Comparison of ENCODE assay signal across 1 cellular context in the genomic region with DNA sequence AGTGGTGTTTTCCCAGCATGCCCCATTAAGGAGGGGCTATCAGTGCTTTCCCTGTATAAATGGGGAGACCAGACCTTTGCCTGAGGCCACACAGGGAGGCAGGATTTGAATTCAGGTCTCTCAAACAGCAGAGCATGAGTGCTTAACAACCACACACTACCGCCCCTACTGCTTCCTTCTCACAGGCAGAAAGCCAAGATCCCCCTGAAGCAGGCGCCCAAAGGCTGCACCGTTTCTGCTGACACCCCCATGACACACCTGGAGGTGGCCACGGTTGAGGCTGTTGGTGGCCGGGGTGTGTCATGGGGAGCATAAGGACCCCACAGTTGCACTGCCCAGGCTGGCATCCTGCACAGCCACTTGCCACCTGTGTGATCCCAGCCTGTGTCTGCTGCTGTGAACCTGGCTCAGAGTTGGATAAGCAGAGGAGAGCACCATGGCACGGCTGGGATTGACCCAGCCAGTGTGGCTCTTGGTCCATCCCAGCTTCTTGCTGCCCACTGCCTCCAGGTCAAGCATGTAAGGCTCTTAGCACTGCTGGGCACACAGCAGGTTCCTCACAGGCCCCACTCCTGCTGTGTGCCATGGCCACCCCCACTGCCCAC.
TF ChIP-seq lines count a peak whose summit lies in the region.

No MANE protein-coding gene starts in this region.

TF ChIP-seq in HepG2, 621 proteins besides CTCF, POLR2A, EP300 and RAD21 (continued from another document):
- TF ChIP-seq, protein P1, sequence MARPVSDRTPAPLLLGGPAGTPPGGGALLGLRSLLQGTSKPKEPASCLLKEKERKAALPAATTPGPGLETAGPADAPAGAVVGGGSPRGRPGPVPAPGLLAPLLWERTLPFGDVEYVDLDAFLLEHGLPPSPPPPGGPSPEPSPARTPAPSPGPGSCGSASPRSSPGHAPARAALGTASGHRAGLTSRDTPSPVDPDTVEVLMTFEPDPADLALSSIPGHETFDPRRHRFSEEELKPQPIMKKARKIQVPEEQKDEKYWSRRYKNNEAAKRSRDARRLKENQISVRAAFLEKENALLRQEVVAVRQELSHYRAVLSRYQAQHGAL (CRISPR knock-in tag; IDR thresholded peaks at IDR 0.05; ENCODE audit: not compliant biosample characterization): no peak
- TF ChIP-seq TOE1 (CRISPR knock-in tag; IDR thresholded peaks at IDR 0.05) (no peak), ZNF782 (CRISPR knock-in tag; IDR thresholded peaks at IDR 0.05; ENCODE audit: borderline replicate concordance) (0 out of 2 replicates have a peak, but pooled peaks have one; percentile 36), CCDC6 (CRISPR knock-in tag; IDR thresholded peaks at IDR 0.05) (no peak), ZFP36L2 (CRISPR knock-in tag; IDR thresholded peaks at IDR 0.05) (no peak)
- TF ChIP-seq, protein P2, sequence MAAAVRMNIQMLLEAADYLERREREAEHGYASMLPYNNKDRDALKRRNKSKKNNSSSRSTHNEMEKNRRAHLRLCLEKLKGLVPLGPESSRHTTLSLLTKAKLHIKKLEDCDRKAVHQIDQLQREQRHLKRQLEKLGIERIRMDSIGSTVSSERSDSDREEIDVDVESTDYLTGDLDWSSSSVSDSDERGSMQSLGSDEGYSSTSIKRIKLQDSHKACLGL (CRISPR knock-in tag; IDR thresholded peaks at IDR 0.05): no peak
